ENCODE assay signal across 11 cellular contexts in genomic region chr6:130997061-130997753, GRCh38.
DNase-seq lines count a peak whose midpoint lies in the region; ATAC-seq and TF ChIP-seq lines count a peak whose summit lies in the region.
"Had no signal": no experiment of that assay in that cellular context is flagged by ENCODE, and none has a peak within 500 bp of the region (broad histone marks: within the 10 kb centered on the region; RNA-seq: fewer than 3 reads in every experiment).

No MANE protein-coding gene starts in this region.

- no peak overlapping the region for H3K4me3 ChIP-seq in Panc1 (ENCODE audit: low read depth in 2 of 2, low read length in 2 of 2)
- no peak overlapping the region for H3K4me3 ChIP-seq in fibroblast of lung (replicated peaks in 1 of 4; ENCODE audit: control extremely low read depth in 1 of 4, insufficient read depth in 1 of 4, low read depth in 3 of 4, low read length in 4 of 4)
- no peak overlapping the region for H3K4me3 ChIP-seq in upper lobe of right lung

- H3K27me3 ChIP-seq in Panc1 (ENCODE audit: control insufficient read depth, insufficient read depth, low read length) (no peaks in the 10 kb centered on the region), fibroblast of lung (ENCODE audit: control insufficient read depth, insufficient read depth, low read length) (no peaks in the 10 kb centered on the region), upper lobe of right lung (no peaks in the 10 kb centered on the region)
- no peaks in the 10 kb centered on the region for H3K27me3 ChIP-seq in CD4-positive, alpha-beta T cell (ENCODE audit: control insufficient read depth, insufficient read depth, low read length)

- H3K36me3 Mint-ChIP-seq in osteocyte (ENCODE audit: unreplicated experiment) = no peaks in the 10 kb centered on the region
- no peaks in the 10 kb centered on the region for H3K36me3 Mint-ChIP-seq in CD4-positive, alpha-beta T cell (ENCODE audit: low read depth)

- no peaks in the 10 kb centered on the region for H3K27me3 Mint-ChIP-seq in osteocyte (ENCODE audit: unreplicated experiment)
- H3K27me3 Mint-ChIP-seq in CD4-positive, alpha-beta T cell = no peaks in the 10 kb centered on the region

- in situ Hi-C loops in Panc1 (cut with HindIII; ENCODE audit: low pct_unique_long_range_greater_than_20kb, low sequenced_read_pairs) = no loop called here

- TF ChIP-seq CTCF in Panc1 (IDR thresholded peaks at IDR 0.05) (no peak), fibroblast of lung (conservative IDR thresholded peaks at IDR 0.05 in 1 of 2, IDR thresholded peaks at IDR 0.05 in 1 of 2; ENCODE audit: low read depth in 1 of 2, low read length in 2 of 2) (no peak), osteocyte (IDR thresholded peaks at IDR 0.05) (no peak), upper lobe of right lung (IDR thresholded peaks at IDR 0.05) (no peak)
- TF ChIP-seq CTCF in CD4-positive, alpha-beta T cell (IDR thresholded peaks at IDR 0.05) = no peak

- BruUV-seq in Panc1 (replicated peaks; lab: Mats Ljungman, UMichigan) = no TSS peak

- intact Hi-C loops in Panc1 (cut with micrococcal nuclease; ENCODE audit: unreplicated experiment) (no loop called here), upper lobe of right lung (cut with DNase I) (no loop called here)
- intact Hi-C loops in CD4-positive, alpha-beta T cell (cut with DNase I, micrococcal nuclease) = no loop called here

- peak; percentile 35 for DNase-seq in ELF-1 (ENCODE audit: low read depth, low spot score)
- no peak for DNase-seq in Panc1 (ENCODE audit: low read depth, low spot score)
- peak; percentile 38 to 72 for DNase-seq in fibroblast of lung (ENCODE audit: low read depth in 2 of 2)
- DNase-seq in osteocyte (ENCODE audit: extremely low spot score, unreplicated experiment) = no peak
- no peak for DNase-seq in middle frontal gyrus (ENCODE audit: extremely low spot score, low spot score)
- no peak for DNase-seq in upper lobe of right lung
- DNase-seq in CD4-positive, alpha-beta T cell = no peak
- DNase-seq: activated naive CD8-positive, alpha-beta T cell treated with anti-CD3 and anti-CD28 coated beads, Interleukin-2, amount 50 U/mL, for 24 hours; NCI-H446 had no signal

- H3K27ac Mint-ChIP-seq in osteocyte (ENCODE audit: unreplicated experiment) = peak overlapping the region; percentile 67
- no peak overlapping the region for H3K27ac Mint-ChIP-seq in CD4-positive, alpha-beta T cell
- H3K27ac Mint-ChIP-seq: activated naive CD8-positive, alpha-beta T cell treated with anti-CD3 and anti-CD28 coated beads, Interleukin-2, amount 50 U/mL, for 24 hours had no signal

- no peaks in the 10 kb centered on the region for H3K9me3 Mint-ChIP-seq in osteocyte (ENCODE audit: unreplicated experiment)
- no peaks in the 10 kb centered on the region for H3K9me3 Mint-ChIP-seq in CD4-positive, alpha-beta T cell

- no peaks in the 10 kb centered on the region for H4K20me1 ChIP-seq in fibroblast of lung (ENCODE audit: control insufficient read depth, extremely low read depth, insufficient read depth, low read length)

- ATAC-seq in Panc1 (no peak), upper lobe of right lung (no peak), HG02870 (IDR thresholded peaks at IDR 0.05; ENCODE audit: unreplicated experiment) (no peak)
- ATAC-seq in CD4-positive, alpha-beta T cell (ENCODE audit: poor library complexity) = no peak
- ATAC-seq: activated naive CD8-positive, alpha-beta T cell treated with anti-CD3 and anti-CD28 coated beads, Interleukin-2, amount 50 U/mL, for 24 hours; SK-N-SH treated with all-trans-retinoic acid at 6 μM for 48 hours had no signal

- H3K9ac ChIP-seq in fibroblast of lung (ENCODE audit: insufficient read depth, low read length) = no peak overlapping the region

- H3K27ac ChIP-seq in Panc1 (ENCODE audit: low read length) = peak overlapping the region; percentile 76
- H3K27ac ChIP-seq in fibroblast of lung (ENCODE audit: insufficient read depth, low read length) = no peak overlapping the region
- H3K27ac ChIP-seq in upper lobe of right lung = no peak overlapping the region
- H3K27ac ChIP-seq in CD4-positive, alpha-beta T cell (ENCODE audit: low read depth, low read length) = no peak overlapping the region

- H3K4me2 ChIP-seq in fibroblast of lung (ENCODE audit: extremely low read depth, insufficient read depth, low read length) = peak overlapping the region; percentile 52

- peaks cover 35% of the 10 kb centered on the region for H3K4me1 Mint-ChIP-seq in osteocyte (ENCODE audit: unreplicated experiment)
- H3K4me1 Mint-ChIP-seq in CD4-positive, alpha-beta T cell (ENCODE audit: low read depth) = no peaks in the 10 kb centered on the region
- H3K4me1 Mint-ChIP-seq: activated naive CD8-positive, alpha-beta T cell treated with anti-CD3 and anti-CD28 coated beads, Interleukin-2, amount 50 U/mL, for 24 hours had no signal

- H3K36me3 ChIP-seq in Panc1 (ENCODE audit: control insufficient read depth, insufficient read depth, low read length) = no peaks in the 10 kb centered on the region
- no peaks in the 10 kb centered on the region for H3K36me3 ChIP-seq in fibroblast of lung (ENCODE audit: control insufficient read depth, insufficient read depth, low read length)
- H3K36me3 ChIP-seq in upper lobe of right lung = no peaks in the 10 kb centered on the region

- H3K4me1 ChIP-seq in Panc1 (ENCODE audit: control insufficient read depth, insufficient read depth, low read length) (peaks cover 60% of the 10 kb centered on the region), fibroblast of lung (ENCODE audit: control insufficient read depth, extremely low read depth, insufficient read depth, low read length) (peaks cover 15% of the 10 kb centered on the region), upper lobe of right lung (peaks cover 14% of the 10 kb centered on the region)

- peaks cover 70% of the 10 kb centered on the region for H3K79me2 ChIP-seq in fibroblast of lung (ENCODE audit: control insufficient read depth, insufficient read depth, low read length)

- H2AFZ ChIP-seq in fibroblast of lung (ENCODE audit: low read length) = no peak overlapping the region

- H3K9me3 ChIP-seq in Panc1 (ENCODE audit: control insufficient read depth, insufficient read depth, low read depth, low read length) (no peaks in the 10 kb centered on the region), fibroblast of lung (ENCODE audit: control insufficient read depth, insufficient read depth, low read depth, low read length) (no peaks in the 10 kb centered on the region), upper lobe of right lung (no peaks in the 10 kb centered on the region)
- H3K9me3 ChIP-seq in CD4-positive, alpha-beta T cell (ENCODE audit: control insufficient read depth, low read length) = no peaks in the 10 kb centered on the region

- POLR2A ChIA-PET in Panc1 (lab: Charles Lee) = interaction anchor here (0.6 to 0.7 kb wide), 2 partner anchors 19 to 483 kb away, joined by 3 read pairs; no protein-coding TSS in a partner anchor
- POLR2A ChIA-PET in CD4-positive, alpha-beta T cell (lab: Charles Lee) = no interaction called here

- no peak overlapping the region for H3K4me3 Mint-ChIP-seq in osteocyte (ENCODE audit: unreplicated experiment)
- H3K4me3 Mint-ChIP-seq in CD4-positive, alpha-beta T cell = no peak overlapping the region
- H3K4me3 Mint-ChIP-seq: activated naive CD8-positive, alpha-beta T cell treated with anti-CD3 and anti-CD28 coated beads, Interleukin-2, amount 50 U/mL, for 24 hours had no signal

- CTCF ChIA-PET in Panc1 (lab: Charles Lee) = no interaction called here
- CTCF ChIA-PET in CD4-positive, alpha-beta T cell (lab: Charles Lee) = interaction anchor here (1.1 kb wide), 1 partner anchor 17 kb away, joined by 3 read pairs; no protein-coding TSS in a partner anchor

Comparison
In these comparisons a context has a peak if more than half of its experiments do, and no peak if none do; other contexts are left out.
1. DNase-seq: peak in ELF-1 (single experiment) and fibroblast of lung (2 of 2); none in Panc1 (single experiment), osteocyte (single experiment), middle frontal gyrus (single experiment), upper lobe of right lung (single experiment) and CD4-positive, alpha-beta T cell (0 of 10).